Comparison of ENCODE assay signal across 20 cellular contexts in genomic region chr17:56260421-56260820, GRCh38.
DNase-seq lines count a peak whose midpoint lies in the region; TF ChIP-seq lines count a peak whose summit lies in the region.
"Had no signal": no experiment of that assay in that cellular context is flagged by ENCODE, and none has a peak within 500 bp of the region (broad histone marks: within the 10 kb centered on the region; RNA-seq: fewer than 3 reads in every experiment).

No MANE protein-coding gene starts in this region.

- no peaks in the 10 kb centered on the region for H3K36me3 Mint-ChIP-seq in neural progenitor cell
- H3K36me3 Mint-ChIP-seq: CD8-positive, alpha-beta T cell; IgD-negative memory B cell had no signal

- in situ Hi-C loops in GM23248 (cut with MboI) (no loop called here), astrocyte of the spinal cord (cut with HindIII; ENCODE audit: low sequenced_read_pairs) (no loop called here)

- DNase-seq in AG10803 (ENCODE audit: low read depth) (peak; percentile 78), GM23248 (peak; percentile 77), astrocyte of the spinal cord (ENCODE audit: low read depth, low spot score) (peak; percentile 3), foreskin fibroblast (peak; percentile 17 to 67), RPMI8226 (no peak), HuH-7 (ENCODE audit: low spot score) (no peak), neural progenitor cell (ENCODE audit: low spot score) (no peak)
- DNase-seq: CD8-positive, alpha-beta T cell; DMS53; Kasumi-1; MM.1S; NCI-H1092; NCI-H1436 treated with DMSO at 0.1 percent for 48 hours; NCI-H2029 treated with DMSO at 0.1 percent for 48 hours; NCI-H2171; NCI-H526; SJCRH30 had no signal

- H3K9me3 Mint-ChIP-seq in neural progenitor cell: no peaks in the 10 kb centered on the region
- H3K9me3 Mint-ChIP-seq: CD8-positive, alpha-beta T cell had no signal

- H4K20me1 ChIP-seq in GM23248 (ENCODE audit: insufficient read depth) (no peaks in the 10 kb centered on the region), neural progenitor cell (ENCODE audit: low read depth) (no peaks in the 10 kb centered on the region)
- H4K20me1 ChIP-seq: BLaER1 treated with 17β-estradiol and CSF1 and Interleukin-3, amounts not matched to agents 10 nM and 100 nM had no signal

- no peaks in the 10 kb centered on the region for H3K9me2 ChIP-seq in GM23248 (ENCODE audit: insufficient read depth)

- H3K27me3 Mint-ChIP-seq in neural progenitor cell (ENCODE audit: insufficient read depth, low read depth): no peaks in the 10 kb centered on the region
- H3K27me3 Mint-ChIP-seq: IgD-negative memory B cell had no signal

- H3F3A ChIP-seq in GM23248 (ENCODE audit: insufficient read depth): no peaks in the 10 kb centered on the region
- H3F3A ChIP-seq in neural progenitor cell (ENCODE audit: low read depth): no peaks in the 10 kb centered on the region

- H3K4me3 Mint-ChIP-seq in neural progenitor cell: no peak overlapping the region
- H3K4me3 Mint-ChIP-seq: CD8-positive, alpha-beta T cell; IgD-negative memory B cell had no signal

- H3K9ac ChIP-seq in GM23248 (no peak overlapping the region), neural progenitor cell (no peak overlapping the region)
- H3K9ac ChIP-seq: BLaER1 treated with 17β-estradiol and CSF1 and Interleukin-3, amounts not matched to agents 10 nM and 100 nM had no signal

- H3K27ac ChIP-seq in GM23248 (peak overlapping the region; percentile 4; the same call in 1 of the 2 replicates), neural progenitor cell (no peak overlapping the region)
- H3K27ac ChIP-seq: BLaER1 treated with 17β-estradiol and CSF1 and Interleukin-3, amounts not matched to agents 10 nM and 100 nM; SJCRH30 had no signal

- H3K27ac Mint-ChIP-seq in neural progenitor cell: no peak overlapping the region
- H3K27ac Mint-ChIP-seq: CD8-positive, alpha-beta T cell; IgD-negative memory B cell had no signal

- H3K36me3 ChIP-seq in GM23248 (ENCODE audit: low read depth): no peaks in the 10 kb centered on the region
- H3K36me3 ChIP-seq in neural progenitor cell: no peaks in the 10 kb centered on the region
- H3K36me3 ChIP-seq: BLaER1 treated with 17β-estradiol and CSF1 and Interleukin-3, amounts not matched to agents 10 nM and 100 nM; HAP-1; SJCRH30 had no signal

- TF ChIP-seq CTCF in AG10803 (conservative IDR thresholded peaks at IDR 0.05; ENCODE audit: low read length) (no peak), astrocyte of the spinal cord (IDR thresholded peaks at IDR 0.05; ENCODE audit: low read depth, low read length) (no peak), foreskin fibroblast (IDR thresholded peaks at IDR 0.05; ENCODE audit: low read depth, low read length) (no peak), neural progenitor cell (IDR thresholded peaks at IDR 0.05) (no peak)

- H3K4me1 ChIP-seq in GM23248 (ENCODE audit: insufficient read depth) (peaks cover 11% of the 10 kb centered on the region), neural progenitor cell (peaks cover 15% of the 10 kb centered on the region)
- H3K4me1 ChIP-seq: BLaER1 treated with 17β-estradiol and CSF1 and Interleukin-3, amounts not matched to agents 10 nM and 100 nM; HAP-1; SJCRH30 had no signal

- H3K27me3 ChIP-seq in GM23248 (replicated peaks; ENCODE audit: insufficient read depth): no peaks in the 10 kb centered on the region
- H3K27me3 ChIP-seq in neural progenitor cell: no peaks in the 10 kb centered on the region
- H3K27me3 ChIP-seq: BLaER1 treated with 17β-estradiol and CSF1 and Interleukin-3, amounts not matched to agents 10 nM and 100 nM; SJCRH30 had no signal

- H2AFZ ChIP-seq in GM23248 (peak overlapping the region; percentile 1; the same call in 1 of the 2 replicates), neural progenitor cell (replicated peaks) (no peak overlapping the region)

- H3K79me2 ChIP-seq in GM23248 (ENCODE audit: insufficient read depth) (no peaks in the 10 kb centered on the region), neural progenitor cell (ENCODE audit: low read depth) (no peaks in the 10 kb centered on the region)

- H3K4me3 ChIP-seq in AG10803 (ENCODE audit: low read length) (no peak overlapping the region), GM23248 (no peak overlapping the region), astrocyte of the spinal cord (ENCODE audit: low read depth, low read length) (no peak overlapping the region), foreskin fibroblast (ENCODE audit: low read depth in 1 of 2, low read length in 2 of 2) (no peak overlapping the region), neural progenitor cell (no peak overlapping the region)
- H3K4me3 ChIP-seq: BLaER1 treated with 17β-estradiol and CSF1 and Interleukin-3, amounts not matched to agents 10 nM and 100 nM; HAP-1; SJCRH30 had no signal

- peak overlapping the region; percentile 8 for H3K4me2 ChIP-seq in GM23248 (ENCODE audit: unreplicated experiment)
- no peak overlapping the region for H3K4me2 ChIP-seq in neural progenitor cell
- H3K4me2 ChIP-seq: BLaER1 treated with 17β-estradiol and CSF1 and Interleukin-3, amounts not matched to agents 10 nM and 100 nM had no signal

- WGBS in GM23248 (ENCODE audit: low coverage in 1 of 2, low lambda C conversion rate in 2 of 2, missing lambda C conversion rate in 2 of 2), 2 experiments: 7 to 12% methylated on average over 4 of the region's 4 CpGs

- peaks cover 12% of the 10 kb centered on the region for H3K4me1 Mint-ChIP-seq in neural progenitor cell
- H3K4me1 Mint-ChIP-seq: IgD-negative memory B cell had no signal

- H3K9me3 ChIP-seq in GM23248 (ENCODE audit: low read depth): no peaks in the 10 kb centered on the region
- no peaks in the 10 kb centered on the region for H3K9me3 ChIP-seq in neural progenitor cell (ENCODE audit: low read depth)
- H3K9me3 ChIP-seq: BLaER1 treated with 17β-estradiol and CSF1 and Interleukin-3, amounts not matched to agents 10 nM and 100 nM; HAP-1; SJCRH30 had no signal

Comparison
In these comparisons a context has a peak if more than half of its experiments do, and no peak if none do; other contexts are left out.
1. DNase-seq: peak in AG10803 (single experiment), GM23248 (single experiment), astrocyte of the spinal cord (single experiment) and foreskin fibroblast (2 of 2); none in RPMI8226 (single experiment), HuH-7 (single experiment) and neural progenitor cell (single experiment).